ENCODE assay signal across 10 cellular contexts in the genomic region with DNA sequence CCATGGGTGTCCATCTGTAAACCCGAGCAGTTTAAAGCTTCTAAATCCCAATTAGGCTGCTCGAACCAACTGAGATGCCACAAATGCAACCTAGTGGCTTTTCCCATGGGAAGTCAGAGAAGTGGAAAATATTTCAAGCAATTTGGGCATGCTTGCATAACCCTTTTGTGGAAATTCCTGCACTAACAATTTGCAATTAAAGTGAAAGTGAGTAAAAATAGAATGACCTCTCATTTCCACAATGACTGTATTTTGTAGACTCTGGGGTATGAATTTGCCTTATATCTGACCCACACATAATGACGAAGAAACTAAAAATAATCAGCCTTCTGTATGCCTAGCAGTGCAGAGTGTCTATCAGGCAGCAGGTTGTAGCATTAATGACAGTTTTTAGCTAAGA.
DNase-seq lines count a peak whose midpoint lies in the region; ATAC-seq and TF ChIP-seq lines count a peak whose summit lies in the region.
"Had no signal": no experiment of that assay in that cellular context is flagged by ENCODE, and none has a peak within 500 bp of the region (broad histone marks: within the 10 kb centered on the region; RNA-seq: fewer than 3 reads in every experiment).

No MANE protein-coding gene starts in this region.

- H3K4me1 ChIP-seq in BLaER1, result peaks cover 7% of the 10 kb centered on the region; the same call in 1 of the 2 replicates
- peaks cover 37% of the 10 kb centered on the region for H3K4me1 ChIP-seq in OCI-LY3 (ENCODE audit: low read length)
- H3K4me1 ChIP-seq: breast epithelium had no signal

- H3K36me3 ChIP-seq in BLaER1 (no peaks in the 10 kb centered on the region), OCI-LY3 (replicated peaks; ENCODE audit: low read depth, low read length) (no peaks in the 10 kb centered on the region)
- H3K36me3 ChIP-seq: breast epithelium had no signal

- DNase-seq in iris pigment epithelial cell (ENCODE audit: low read depth) (peak; percentile 49), globus pallidus (ENCODE audit: low spot score) (no peak), erythroblast (lab: John Stamatoyannopoulos, UW) (no peak)
- DNase-seq in activated naive CD4-positive, alpha-beta T cell (lab: John Stamatoyannopoulos, UW), result no peak
- DNase-seq: NCI-H2081 treated with DMSO at 0.1 percent for 48 hours had no signal

- TF ChIP-seq CTCF in OCI-LY3 (IDR thresholded peaks at IDR 0.05; ENCODE audit: low read depth, low read length), result no peak

- no peaks in the 10 kb centered on the region for H3K79me2 ChIP-seq in OCI-LY3 (ENCODE audit: low read length)

- H4K20me1 ChIP-seq in BLaER1 (no peaks in the 10 kb centered on the region), OCI-LY3 (ENCODE audit: insufficient read depth, low read length) (no peaks in the 10 kb centered on the region)

- H3K4me3 ChIP-seq in BLaER1, result no peak overlapping the region
- peak overlapping the region; percentile 45 for H3K4me3 ChIP-seq in OCI-LY3 (ENCODE audit: low read length)
- H3K4me3 ChIP-seq: breast epithelium had no signal

- no peak overlapping the region for H2AFZ ChIP-seq in OCI-LY3 (ENCODE audit: low read depth, low read length)

- H3K9me3 ChIP-seq in BLaER1, result no peaks in the 10 kb centered on the region
- H3K9me3 ChIP-seq in OCI-LY3 (ENCODE audit: insufficient read depth, low read length), result no peaks in the 10 kb centered on the region
- H3K9me3 ChIP-seq: breast epithelium had no signal

- peak; percentile 64 for ATAC-seq in GM21447 (IDR thresholded peaks at IDR 0.05; ENCODE audit: unreplicated experiment)
- no peak for ATAC-seq in HG02763 (IDR thresholded peaks at IDR 0.05; ENCODE audit: unreplicated experiment)

- peak overlapping the region; percentile 15; the same call in 1 of the 2 replicates for H3K4me2 ChIP-seq in BLaER1
- H3K4me2 ChIP-seq in OCI-LY3 (ENCODE audit: low read length), result peak overlapping the region; percentile 80

- H3K27ac ChIP-seq in BLaER1 (no peak overlapping the region), OCI-LY3 (ENCODE audit: low read length) (peak overlapping the region; percentile 20)
- H3K27ac ChIP-seq: breast epithelium had no signal

- H3K27me3 ChIP-seq in BLaER1 (no peaks in the 10 kb centered on the region), OCI-LY3 (ENCODE audit: low read depth, low read length) (0 out of 2 replicates have a peak, but pooled peaks cover 5% of the 10 kb centered on the region)
- H3K27me3 ChIP-seq: breast epithelium had no signal

- no peak for TF ChIP-seq POLR2A in erythroblast (IDR thresholded peaks at IDR 0.05; ENCODE audit: low read length)

- H3K9ac ChIP-seq in BLaER1 (no peak overlapping the region), OCI-LY3 (ENCODE audit: low read length) (no peak overlapping the region)
